In genomic region chr3:25817107-25817506, GRCh38 we compare ENCODE assay signal across 21 cellular contexts. TPM values are rescaled to one million over a fixed set of nuclear protein-coding genes. Genes with fewer than 3 reads are reported as not detected.
DNase-seq lines count a peak whose midpoint lies in the region; ATAC-seq and TF ChIP-seq lines count a peak whose summit lies in the region.
"Had no signal": no experiment of that assay in that cellular context is flagged by ENCODE, and none has a peak within 500 bp of the region (broad histone marks: within the 10 kb centered on the region; RNA-seq: fewer than 3 reads in every experiment).

No MANE protein-coding gene starts in this region.

- H3K36me3 Mint-ChIP-seq in Calu3 (ENCODE audit: insufficient read depth, unreplicated experiment), result no peaks in the 10 kb centered on the region

- DNase-seq in activated CD4-positive, CD25-positive, alpha-beta regulatory T cell (lab: John Stamatoyannopoulos, UW), result no peak
- no peak for DNase-seq in mucosa of descending colon
- DNase-seq in left lung, result no peak
- no peak for DNase-seq in coronary artery (ENCODE audit: low spot score)
- no peak for DNase-seq in Calu3
- DNase-seq: activated CD4-positive, alpha-beta T cell treated with anti-CD3 and anti-CD28 coated beads for 1 hour; central memory CD4-positive, alpha-beta T cell; DMS153; effector memory CD8-positive, alpha-beta T cell; Karpas-422; NCI-H1436; NCI-H345; ovary; SHP77 treated with DMSO at 0.1 percent for 48 hours; stimulated activated CD4-positive, alpha-beta T cell treated with anti-CD3 and anti-CD28 coated beads, Interleukin-4, amount 100 ng/mL, for 1 hour; thyroid gland had no signal

- no peaks in the 10 kb centered on the region for H3K27me3 ChIP-seq in left lung
- H3K27me3 ChIP-seq: BLaER1 treated with 17β-estradiol and CSF1 and Interleukin-3, amounts not matched to agents 10 nM and 100 nM; ovary; thyroid gland had no signal

- H3K4me3 ChIP-seq in mucosa of descending colon (no peak overlapping the region), left lung (no peak overlapping the region), coronary artery (no peak overlapping the region)
- H3K4me3 ChIP-seq: BLaER1 treated with 17β-estradiol and CSF1 and Interleukin-3, amounts not matched to agents 10 nM and 100 nM; ovary; thyroid gland had no signal

- BruUV-seq in Calu3 (replicated peaks; lab: Mats Ljungman, UMichigan), result no TSS peak

- no peaks in the 10 kb centered on the region for H3K27me3 Mint-ChIP-seq in Calu3 (ENCODE audit: unreplicated experiment)
- H3K27me3 Mint-ChIP-seq: effector memory CD8-positive, alpha-beta T cell had no signal

- CTCF ChIA-PET in Calu3 (lab: Charles Lee), result no interaction called here

- no peaks in the 10 kb centered on the region for H3K9me3 Mint-ChIP-seq in Calu3 (ENCODE audit: low read depth, unreplicated experiment)
- H3K9me3 Mint-ChIP-seq: effector memory CD8-positive, alpha-beta T cell had no signal

- H3K4me1 ChIP-seq in mucosa of descending colon (ENCODE audit: low read depth) (peaks cover 17% of the 10 kb centered on the region), left lung (no peaks in the 10 kb centered on the region)
- H3K4me1 ChIP-seq: BLaER1 treated with 17β-estradiol and CSF1 and Interleukin-3, amounts not matched to agents 10 nM and 100 nM had no signal

- intact Hi-C loops in mucosa of descending colon (cut with DNase I, micrococcal nuclease) (no loop called here), left lung (cut with DNase I) (no loop called here), Calu3 (cut with micrococcal nuclease; ENCODE audit: unreplicated experiment) (no loop called here)

- TF ChIP-seq CTCF in mucosa of descending colon (IDR thresholded peaks at IDR 0.05) (no peak), left lung (IDR thresholded peaks at IDR 0.05) (no peak), coronary artery (IDR thresholded peaks at IDR 0.05) (no peak), Calu3 (IDR thresholded peaks at IDR 0.05; ENCODE audit: unreplicated experiment) (no peak)

- H3K36me3 ChIP-seq in mucosa of descending colon (ENCODE audit: low read depth) (no peaks in the 10 kb centered on the region), left lung (no peaks in the 10 kb centered on the region)
- H3K36me3 ChIP-seq: BLaER1 treated with 17β-estradiol and CSF1 and Interleukin-3, amounts not matched to agents 10 nM and 100 nM; ovary; thyroid gland had no signal

- peak; percentile 70 to 75 for ATAC-seq in activated CD4-positive, CD25-positive, alpha-beta regulatory T cell treated with anti-CD3 and anti-CD28 coated beads, Interleukin-2, amount 50 U/mL, for 24 hours
- ATAC-seq in GM21576 (IDR thresholded peaks at IDR 0.05; ENCODE audit: unreplicated experiment) (peak; percentile 39), HG03175 (IDR thresholded peaks at IDR 0.05; ENCODE audit: unreplicated experiment) (peak; percentile 40), mucosa of descending colon (peak; percentile 95), left lung (no peak)
- ATAC-seq: effector memory CD8-positive, alpha-beta T cell had no signal

- H3K4me1 Mint-ChIP-seq in Calu3 (ENCODE audit: low read depth, unreplicated experiment), result peaks cover 8% of the 10 kb centered on the region

- H3K27ac Mint-ChIP-seq in Calu3 (ENCODE audit: unreplicated experiment), result no peak overlapping the region
- H3K27ac Mint-ChIP-seq: effector memory CD8-positive, alpha-beta T cell had no signal

- H3K4me3 Mint-ChIP-seq in Calu3 (ENCODE audit: low read depth, unreplicated experiment), result no peak overlapping the region
- H3K4me3 Mint-ChIP-seq: effector memory CD8-positive, alpha-beta T cell had no signal

- H3K9me3 ChIP-seq in mucosa of descending colon, result no peaks in the 10 kb centered on the region
- no peaks in the 10 kb centered on the region for H3K9me3 ChIP-seq in left lung
- H3K9me3 ChIP-seq: ovary, thyroid gland had no signal

- H3K27ac ChIP-seq in left lung (no peak overlapping the region), coronary artery (no peak overlapping the region)
- H3K27ac ChIP-seq: 22Rv1; BLaER1 treated with 17β-estradiol and CSF1 and Interleukin-3, amounts not matched to agents 10 nM and 100 nM; ovary; thyroid gland had no signal

RNA-seq across cellular contexts. Expression of gene OXSM, which starts 27.2 kb away (rescaled TPM):
- 10 to 100 TPM in 2 of 3 donors, 1 to 10 TPM in 1; 10.0 to 18.4 (median 17.4) TPM for total RNA-seq in mucosa of descending colon
- total RNA-seq in left lung, result 1 to 10 TPM; 8.6 to 8.9 TPM
- total RNA-seq in Calu3 (2022), result 13.6 and 18.4 TPM in 2 replicates

RNA-seq across cellular contexts. Expression of gene NGLY1, which starts 33.9 kb away (rescaled TPM):
- 10 to 100 TPM; 37.2 to 57.5 (median 41.1) TPM for total RNA-seq in mucosa of descending colon
- total RNA-seq in left lung, result 10 to 100 TPM; 31.2 to 39.0 TPM
- 40.3 and 43.5 TPM in 2 replicates for total RNA-seq in Calu3 (2022)
